ENCODE assay signal across 21 cellular contexts in genomic region chr7:137005873-137006272, GRCh38.
DNase-seq lines count a peak whose midpoint lies in the region; ATAC-seq, FAIRE-seq and TF ChIP-seq lines count a peak whose summit lies in the region.
"Had no signal": no experiment of that assay in that cellular context is flagged by ENCODE, and none has a peak within 500 bp of the region (broad histone marks: within the 10 kb centered on the region; RNA-seq: fewer than 3 reads in every experiment).

No MANE protein-coding gene starts in this region.

- H3K27ac ChIP-seq in heart left ventricle (peak overlapping the region in 9 of 12 donors; percentile 23 to 78 (median 63)), right cardiac atrium (ENCODE audit: low read length) (no peak overlapping the region), neuronal stem cell (replicated peaks; ENCODE audit: low read length) (no peak overlapping the region), stomach smooth muscle (ENCODE audit: low read length) (peak overlapping the region; percentile 26), kidney (ENCODE audit: low read depth in 2 of 2, low read length in 2 of 2) (no peak overlapping the region)
- H3K27ac ChIP-seq: RWPE1 had no signal

- no peak overlapping the region for H3K4ac ChIP-seq in neuronal stem cell (ENCODE audit: low read length)

- no peak overlapping the region for H2BK12ac ChIP-seq in neuronal stem cell (ENCODE audit: low read length)

- TF ChIP-seq POLR2A in heart left ventricle (IDR thresholded peaks at IDR 0.05): no peak

- H3K14ac ChIP-seq in neuronal stem cell (ENCODE audit: low read length): no peak overlapping the region

- no peak overlapping the region for H3K4me3 ChIP-seq in heart left ventricle
- H3K4me3 ChIP-seq in right cardiac atrium (ENCODE audit: low read length): no peak overlapping the region
- no peak overlapping the region for H3K4me3 ChIP-seq in neuronal stem cell (ENCODE audit: low read length in 2 of 2)
- no peak overlapping the region for H3K4me3 ChIP-seq in stomach smooth muscle (ENCODE audit: low read length in 2 of 2)
- no peak overlapping the region for H3K4me3 ChIP-seq in kidney (ENCODE audit: low read length in 2 of 2)

- no peak overlapping the region for H4K8ac ChIP-seq in neuronal stem cell (ENCODE audit: low read depth, low read length)

- H3K36me3 ChIP-seq in heart left ventricle (no peaks in the 10 kb centered on the region), neuronal stem cell (replicated peaks in 1 of 2; ENCODE audit: control insufficient read depth in 2 of 2, insufficient read depth in 2 of 2, low read length in 2 of 2) (no peaks in the 10 kb centered on the region), stomach smooth muscle (ENCODE audit: control insufficient read depth in 2 of 2, insufficient read depth in 2 of 2, low read length in 2 of 2) (no peaks in the 10 kb centered on the region), kidney (ENCODE audit: control insufficient read depth in 1 of 2, insufficient read depth in 2 of 2, low read length in 2 of 2) (no peaks in the 10 kb centered on the region)

- intact Hi-C loops in heart left ventricle (cut with DNase I) (loop anchor here in 2 of 10 donors (5.0 to 10.0 kb wide), 2 partner anchors 79 to 134 kb away; no protein-coding TSS in a partner anchor), right cardiac atrium (cut with DNase I) (no loop called here), kidney (cut with DNase I) (no loop called here)

- TF ChIP-seq CTCF in heart left ventricle (IDR thresholded peaks at IDR 0.05): no peak
- TF ChIP-seq CTCF in kidney (IDR thresholded peaks at IDR 0.05; ENCODE audit: borderline replicate concordance, extremely low read depth, insufficient read depth): no peak

- no peaks in the 10 kb centered on the region for H3K9me3 ChIP-seq in heart left ventricle
- no peaks in the 10 kb centered on the region for H3K9me3 ChIP-seq in right cardiac atrium (ENCODE audit: control insufficient read depth, low read length)
- no peaks in the 10 kb centered on the region for H3K9me3 ChIP-seq in neuronal stem cell (replicated peaks in 1 of 2; ENCODE audit: control insufficient read depth in 2 of 2, insufficient read depth in 1 of 2, low read depth in 1 of 2, low read length in 2 of 2)
- no peaks in the 10 kb centered on the region for H3K9me3 ChIP-seq in stomach smooth muscle (ENCODE audit: control insufficient read depth in 2 of 2, low read length in 2 of 2)
- no peaks in the 10 kb centered on the region for H3K9me3 ChIP-seq in kidney (ENCODE audit: control insufficient read depth in 1 of 2, low read length in 2 of 2)

- H2BK5ac ChIP-seq in neuronal stem cell (ENCODE audit: low read length): no peak overlapping the region

- H3K27me3 ChIP-seq in heart left ventricle (no peaks in the 10 kb centered on the region), right cardiac atrium (ENCODE audit: control insufficient read depth, insufficient read depth) (no peaks in the 10 kb centered on the region), neuronal stem cell (ENCODE audit: control insufficient read depth in 3 of 3, insufficient read depth in 3 of 3, low read depth in 1 of 3, low read length in 3 of 3) (no peaks in the 10 kb centered on the region), stomach smooth muscle (ENCODE audit: control insufficient read depth in 1 of 2, insufficient read depth in 2 of 2, low read length in 2 of 2) (no peaks in the 10 kb centered on the region)

- H2BK15ac ChIP-seq in neuronal stem cell (ENCODE audit: low read length): no peak overlapping the region

- FAIRE-seq in kidney (lab: Jason Lieb, UNC): no peak
- FAIRE-seq: A204.1, D721Med, GM18507, H1 had no signal

- H3K79me1 ChIP-seq in neuronal stem cell (ENCODE audit: low read depth, low read length): no peaks in the 10 kb centered on the region

- no peak for ATAC-seq in heart left ventricle
- ATAC-seq in right cardiac atrium: no peak
- no peak for ATAC-seq in HG03565 (IDR thresholded peaks at IDR 0.05; ENCODE audit: unreplicated experiment)
- ATAC-seq: HCT116 had no signal

- H3K4me1 ChIP-seq in heart left ventricle (peaks cover 0 to 26% (median 8%) of the 10 kb centered on the region in 12 donors), right cardiac atrium (ENCODE audit: control insufficient read depth, insufficient read depth, low read length) (no peaks in the 10 kb centered on the region), neuronal stem cell (ENCODE audit: control insufficient read depth in 2 of 2, insufficient read depth in 1 of 2, low read depth in 1 of 2, low read length in 2 of 2) (peaks cover 0 to 6% of the 10 kb centered on the region in 2 donors), stomach smooth muscle (ENCODE audit: control insufficient read depth, insufficient read depth, low read length) (peaks cover 12% of the 10 kb centered on the region), kidney (ENCODE audit: control insufficient read depth in 1 of 2, insufficient read depth in 1 of 2, low read depth in 1 of 2, low read length in 2 of 2) (no peaks in the 10 kb centered on the region)

- no peak overlapping the region for H2AK5ac ChIP-seq in neuronal stem cell (ENCODE audit: low read depth, low read length)

- H2AFZ ChIP-seq in neuronal stem cell (ENCODE audit: low read length): peak overlapping the region; percentile 32

- H2BK120ac ChIP-seq in neuronal stem cell (ENCODE audit: low read depth, low read length): no peak overlapping the region

- H4K91ac ChIP-seq in neuronal stem cell (ENCODE audit: low read depth, low read length, poor library complexity): no peak overlapping the region

- no peak overlapping the region for H3K23ac ChIP-seq in neuronal stem cell (ENCODE audit: low read depth, low read length, poor library complexity)

- WGBS in heart left ventricle, 4 donors: 87 to 91% (median 89%) methylated on average over 3 of the region's 3 CpGs
- 83% methylated on average over 3 of the region's 3 CpGs for WGBS in right cardiac atrium
- WGBS in neuronal stem cell (ENCODE audit: extremely low coverage in 2 of 2, insufficient read length in 2 of 2, insufficient replicate concordance in 1 of 2), 2 donors: no CpG with 5 or more reads among the region's 3 CpGs

- no peak overlapping the region for H3K18ac ChIP-seq in neuronal stem cell (ENCODE audit: low read length)

- DNase-seq in heart left ventricle (no peak), right cardiac atrium (no peak), NCI-H69 (lab: John Stamatoyannopoulos, UW) (peak; percentile 43), neuronal stem cell (ENCODE audit: low spot score) (no peak), kidney (no peak)
- DNase-seq in stimulated activated CD8-positive, alpha-beta memory T cell treated with anti-CD3 and anti-CD28 coated beads, Interleukin-4, amount 100 ng/mL, for 48 hours: no peak
- DNase-seq: DMS53, GDM1, Kasumi-1, NCI-H1694 treated with DMSO at 0.1 percent for 48 hours, NCI-H2081 treated with DMSO at 0.1 percent for 48 hours, NCI-H446 treated with DMSO at 0.1 percent for 48 hours, NCI-H526 treated with DMSO at 0.1 percent for 48 hours had no signal

- no peak overlapping the region for H3K9ac ChIP-seq in neuronal stem cell (ENCODE audit: low read depth, low read length, poor library complexity)
- H3K9ac ChIP-seq in stomach smooth muscle (ENCODE audit: low read length in 2 of 2): no peak overlapping the region
- H3K9ac ChIP-seq in kidney (ENCODE audit: low read length in 2 of 2): no peak overlapping the region

- no peak overlapping the region for H3K4me2 ChIP-seq in neuronal stem cell (ENCODE audit: insufficient read depth, low read length, poor library complexity, severe bottlenecking)

Comparison
In these comparisons a context has a peak if more than half of its experiments do, and no peak if none do; other contexts are left out.
1. H3K27ac ChIP-seq: peak in heart left ventricle (9 of 12) and stomach smooth muscle (single experiment); none in right cardiac atrium (single experiment), neuronal stem cell (single experiment) and kidney (0 of 2).